Comparison of ENCODE assay signal across 1 cellular context in the genomic region with DNA sequence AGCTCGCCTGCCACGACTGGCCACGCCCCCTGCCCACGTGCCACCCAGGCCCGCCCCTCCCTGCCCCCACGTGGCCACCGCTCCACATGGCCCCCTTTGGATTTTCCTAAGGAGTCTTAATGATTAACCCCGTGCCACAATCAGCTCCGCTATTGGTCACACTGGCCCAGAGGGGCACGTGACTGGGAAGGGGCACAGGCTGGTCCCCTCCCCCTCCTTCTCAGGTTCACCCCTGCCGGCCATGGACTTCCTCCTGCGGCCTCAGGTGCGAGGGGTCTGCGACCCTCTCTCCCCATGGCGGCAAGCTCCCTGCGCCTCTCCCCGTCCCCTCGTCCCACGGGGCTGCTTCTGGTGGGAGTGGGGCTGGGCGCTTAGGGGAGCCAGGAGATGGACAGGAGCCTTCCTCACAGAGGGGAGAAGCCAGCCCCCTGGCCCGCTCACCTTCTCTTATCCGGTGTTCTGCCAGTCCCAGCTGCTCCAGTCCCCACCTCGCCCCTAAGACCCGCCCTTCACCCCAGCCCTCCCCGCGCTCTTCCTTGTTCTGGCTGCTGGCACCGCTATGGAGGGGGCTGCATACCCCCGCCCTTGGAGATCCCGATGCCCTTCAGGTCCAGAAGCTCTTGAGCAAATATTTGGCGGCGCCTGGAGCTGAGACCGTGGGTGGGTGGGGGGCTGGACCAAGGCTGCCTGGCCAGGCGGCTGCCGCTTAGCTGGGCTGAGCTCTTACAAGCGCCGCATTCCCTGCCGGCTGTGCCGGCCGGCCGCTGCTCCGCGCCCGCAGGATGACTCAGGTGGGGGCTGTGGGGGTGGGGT.
TF ChIP-seq lines count a peak whose summit lies in the region.

No MANE protein-coding gene starts in this region.

TF ChIP-seq in H1, 55 proteins besides CTCF, POLR2A, EP300 and RAD21 (continued from another document):
- TF ChIP-seq, protein P1, sequence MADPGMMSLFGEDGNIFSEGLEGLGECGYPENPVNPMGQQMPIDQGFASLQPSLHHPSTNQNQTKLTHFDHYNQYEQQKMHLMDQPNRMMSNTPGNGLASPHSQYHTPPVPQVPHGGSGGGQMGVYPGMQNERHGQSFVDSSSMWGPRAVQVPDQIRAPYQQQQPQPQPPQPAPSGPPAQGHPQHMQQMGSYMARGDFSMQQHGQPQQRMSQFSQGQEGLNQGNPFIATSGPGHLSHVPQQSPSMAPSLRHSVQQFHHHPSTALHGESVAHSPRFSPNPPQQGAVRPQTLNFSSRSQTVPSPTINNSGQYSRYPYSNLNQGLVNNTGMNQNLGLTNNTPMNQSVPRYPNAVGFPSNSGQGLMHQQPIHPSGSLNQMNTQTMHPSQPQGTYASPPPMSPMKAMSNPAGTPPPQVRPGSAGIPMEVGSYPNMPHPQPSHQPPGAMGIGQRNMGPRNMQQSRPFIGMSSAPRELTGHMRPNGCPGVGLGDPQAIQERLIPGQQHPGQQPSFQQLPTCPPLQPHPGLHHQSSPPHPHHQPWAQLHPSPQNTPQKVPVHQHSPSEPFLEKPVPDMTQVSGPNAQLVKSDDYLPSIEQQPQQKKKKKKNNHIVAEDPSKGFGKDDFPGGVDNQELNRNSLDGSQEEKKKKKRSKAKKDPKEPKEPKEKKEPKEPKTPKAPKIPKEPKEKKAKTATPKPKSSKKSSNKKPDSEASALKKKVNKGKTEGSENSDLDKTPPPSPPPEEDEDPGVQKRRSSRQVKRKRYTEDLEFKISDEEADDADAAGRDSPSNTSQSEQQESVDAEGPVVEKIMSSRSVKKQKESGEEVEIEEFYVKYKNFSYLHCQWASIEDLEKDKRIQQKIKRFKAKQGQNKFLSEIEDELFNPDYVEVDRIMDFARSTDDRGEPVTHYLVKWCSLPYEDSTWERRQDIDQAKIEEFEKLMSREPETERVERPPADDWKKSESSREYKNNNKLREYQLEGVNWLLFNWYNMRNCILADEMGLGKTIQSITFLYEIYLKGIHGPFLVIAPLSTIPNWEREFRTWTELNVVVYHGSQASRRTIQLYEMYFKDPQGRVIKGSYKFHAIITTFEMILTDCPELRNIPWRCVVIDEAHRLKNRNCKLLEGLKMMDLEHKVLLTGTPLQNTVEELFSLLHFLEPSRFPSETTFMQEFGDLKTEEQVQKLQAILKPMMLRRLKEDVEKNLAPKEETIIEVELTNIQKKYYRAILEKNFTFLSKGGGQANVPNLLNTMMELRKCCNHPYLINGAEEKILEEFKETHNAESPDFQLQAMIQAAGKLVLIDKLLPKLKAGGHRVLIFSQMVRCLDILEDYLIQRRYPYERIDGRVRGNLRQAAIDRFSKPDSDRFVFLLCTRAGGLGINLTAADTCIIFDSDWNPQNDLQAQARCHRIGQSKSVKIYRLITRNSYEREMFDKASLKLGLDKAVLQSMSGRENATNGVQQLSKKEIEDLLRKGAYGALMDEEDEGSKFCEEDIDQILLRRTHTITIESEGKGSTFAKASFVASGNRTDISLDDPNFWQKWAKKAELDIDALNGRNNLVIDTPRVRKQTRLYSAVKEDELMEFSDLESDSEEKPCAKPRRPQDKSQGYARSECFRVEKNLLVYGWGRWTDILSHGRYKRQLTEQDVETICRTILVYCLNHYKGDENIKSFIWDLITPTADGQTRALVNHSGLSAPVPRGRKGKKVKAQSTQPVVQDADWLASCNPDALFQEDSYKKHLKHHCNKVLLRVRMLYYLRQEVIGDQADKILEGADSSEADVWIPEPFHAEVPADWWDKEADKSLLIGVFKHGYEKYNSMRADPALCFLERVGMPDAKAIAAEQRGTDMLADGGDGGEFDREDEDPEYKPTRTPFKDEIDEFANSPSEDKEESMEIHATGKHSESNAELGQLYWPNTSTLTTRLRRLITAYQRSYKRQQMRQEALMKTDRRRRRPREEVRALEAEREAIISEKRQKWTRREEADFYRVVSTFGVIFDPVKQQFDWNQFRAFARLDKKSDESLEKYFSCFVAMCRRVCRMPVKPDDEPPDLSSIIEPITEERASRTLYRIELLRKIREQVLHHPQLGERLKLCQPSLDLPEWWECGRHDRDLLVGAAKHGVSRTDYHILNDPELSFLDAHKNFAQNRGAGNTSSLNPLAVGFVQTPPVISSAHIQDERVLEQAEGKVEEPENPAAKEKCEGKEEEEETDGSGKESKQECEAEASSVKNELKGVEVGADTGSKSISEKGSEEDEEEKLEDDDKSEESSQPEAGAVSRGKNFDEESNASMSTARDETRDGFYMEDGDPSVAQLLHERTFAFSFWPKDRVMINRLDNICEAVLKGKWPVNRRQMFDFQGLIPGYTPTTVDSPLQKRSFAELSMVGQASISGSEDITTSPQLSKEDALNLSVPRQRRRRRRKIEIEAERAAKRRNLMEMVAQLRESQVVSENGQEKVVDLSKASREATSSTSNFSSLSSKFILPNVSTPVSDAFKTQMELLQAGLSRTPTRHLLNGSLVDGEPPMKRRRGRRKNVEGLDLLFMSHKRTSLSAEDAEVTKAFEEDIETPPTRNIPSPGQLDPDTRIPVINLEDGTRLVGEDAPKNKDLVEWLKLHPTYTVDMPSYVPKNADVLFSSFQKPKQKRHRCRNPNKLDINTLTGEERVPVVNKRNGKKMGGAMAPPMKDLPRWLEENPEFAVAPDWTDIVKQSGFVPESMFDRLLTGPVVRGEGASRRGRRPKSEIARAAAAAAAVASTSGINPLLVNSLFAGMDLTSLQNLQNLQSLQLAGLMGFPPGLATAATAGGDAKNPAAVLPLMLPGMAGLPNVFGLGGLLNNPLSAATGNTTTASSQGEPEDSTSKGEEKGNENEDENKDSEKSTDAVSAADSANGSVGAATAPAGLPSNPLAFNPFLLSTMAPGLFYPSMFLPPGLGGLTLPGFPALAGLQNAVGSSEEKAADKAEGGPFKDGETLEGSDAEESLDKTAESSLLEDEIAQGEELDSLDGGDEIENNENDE (IDR thresholded peaks at IDR 0.05; ENCODE audit: insufficient replicate concordance, low read length), result no peak
- TF ChIP-seq FOSL1 (IDR thresholded peaks at IDR 0.05; ENCODE audit: insufficient read depth, low read depth, low read length), result no peak
- TF ChIP-seq SIX5 (IDR thresholded peaks at IDR 0.05; ENCODE audit: low read depth, low read length), result no peak
- TF ChIP-seq TEAD4 (IDR thresholded peaks at IDR 0.05; ENCODE audit: low read depth, low read length), result no peak
- no peak for TF ChIP-seq SUZ12 (IDR thresholded peaks at IDR 0.05; ENCODE audit: low read length)
- no peak for TF ChIP-seq BACH1 (IDR thresholded peaks at IDR 0.05; ENCODE audit: low read length)
- TF ChIP-seq RNF2 (IDR thresholded peaks at IDR 0.05; ENCODE audit: borderline replicate concordance, low read depth, low read length, missing control alignments, poor library complexity, severe bottlenecking), result no peak
- TF ChIP-seq CEBPB (IDR thresholded peaks at IDR 0.05; ENCODE audit: low read depth, low read length), result no peak
- TF ChIP-seq HDAC2 (IDR thresholded peaks at IDR 0.05; ENCODE audit: borderline replicate concordance in 1 of 2, low read depth in 2 of 2, low read length in 2 of 2), result 0 out of 4 replicates have a peak, but pooled peaks of 1 of the 2 experiments have one; percentile 28
